ENCODE assay signal across 1 cellular context in the genomic region with DNA sequence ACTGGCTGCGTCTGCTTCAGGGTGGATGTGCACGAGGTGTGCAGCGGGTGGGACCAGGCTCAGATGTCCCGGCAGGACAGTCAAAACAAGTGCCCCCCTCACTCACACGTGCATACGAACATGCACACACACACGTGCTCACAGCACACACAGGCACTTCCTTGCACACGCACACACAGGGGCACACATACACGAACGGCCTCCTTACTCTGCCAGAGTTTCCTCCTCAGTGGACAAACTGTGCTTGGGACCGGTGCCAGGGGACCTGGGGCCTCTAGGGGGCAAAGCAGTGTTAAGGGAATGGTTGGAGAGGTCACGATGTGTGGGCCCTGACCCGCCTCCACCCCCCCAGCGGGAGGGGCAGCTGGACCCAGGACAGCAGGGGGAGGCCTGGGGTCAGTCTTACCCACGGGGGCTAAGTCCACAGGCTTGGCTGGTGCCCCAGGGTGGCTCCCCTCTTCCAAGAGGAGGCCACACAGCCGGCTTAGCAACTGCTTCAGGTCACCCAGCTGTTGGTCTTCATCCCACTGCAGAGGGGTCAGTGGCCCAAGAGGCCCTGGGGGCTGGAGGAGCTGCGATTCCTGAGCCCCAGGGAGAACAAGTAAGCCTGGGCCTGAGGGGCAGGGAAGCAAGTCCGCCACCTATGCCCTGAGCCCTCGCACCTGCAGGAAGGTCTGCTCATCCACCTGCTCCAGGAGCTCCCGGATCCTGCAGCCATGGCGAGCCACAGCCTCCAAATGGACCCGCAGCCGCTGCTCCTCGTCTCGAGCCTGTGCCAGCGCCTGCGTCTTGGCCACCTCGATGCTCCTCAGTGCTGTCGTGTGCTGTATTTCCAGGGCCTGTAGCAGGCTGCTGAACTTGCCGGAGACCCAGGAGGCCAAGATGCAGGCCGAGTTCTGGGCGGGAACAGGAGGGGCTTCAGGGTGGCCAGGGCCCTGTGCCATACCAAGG.
TF ChIP-seq lines count a peak whose summit lies in the region.

No MANE protein-coding gene starts in this region.

TF ChIP-seq in HepG2, 621 proteins besides CTCF, POLR2A, EP300 and RAD21 (continues in another document):
- TF ChIP-seq MXD4 (CRISPR knock-in tag; IDR thresholded peaks at IDR 0.05) (peak; percentile 73), ZNF17 (CRISPR knock-in tag; IDR thresholded peaks at IDR 0.05) (no peak), NR2F1 (CRISPR knock-in tag; IDR thresholded peaks at IDR 0.05) (peak; percentile 56 to 93; a peak in 3 of 4 replicates), ZKSCAN8 (CRISPR knock-in tag; IDR thresholded peaks at IDR 0.05; ENCODE audit: borderline replicate concordance) (peak; percentile 5; the same call in 1 of the 2 replicates), ZNF432 (CRISPR knock-in tag; IDR thresholded peaks at IDR 0.05; ENCODE audit: borderline replicate concordance) (no peak; the same call in 1 of the 2 replicates), ZNF839 (CRISPR knock-in tag; IDR thresholded peaks at IDR 0.05; ENCODE audit: borderline replicate concordance) (no peak; the same call in 1 of the 2 replicates), ELF1 (CRISPR knock-in tag; IDR thresholded peaks at IDR 0.05) (peak; percentile 39; the same call in 1 of the 2 replicates), ZNF607 (CRISPR knock-in tag; IDR thresholded peaks at IDR 0.05; ENCODE audit: borderline replicate concordance) (no peak), FOSL2 (CRISPR knock-in tag; IDR thresholded peaks at IDR 0.05) (peak; percentile 12), ZFP41 (CRISPR knock-in tag; IDR thresholded peaks at IDR 0.05; ENCODE audit: borderline replicate concordance) (no peak), AHR (CRISPR knock-in tag; IDR thresholded peaks at IDR 0.05) (0 out of 2 replicates have a peak, but pooled peaks have one; percentile 62), ISL2 (CRISPR knock-in tag; IDR thresholded peaks at IDR 0.05) (peak; percentile 88), ZNF549 (CRISPR knock-in tag; IDR thresholded peaks at IDR 0.05) (no peak), SRF (IDR thresholded peaks at IDR 0.05; ENCODE audit: low read depth, low read length) (no peak), MZF1 (CRISPR knock-in tag; IDR thresholded peaks at IDR 0.05; ENCODE audit: borderline replicate concordance) (0 out of 2 replicates have a peak, but pooled peaks have one; percentile 20), HMGA1 (CRISPR knock-in tag; conservative IDR thresholded peaks at IDR 0.05) (no peak), ZNF331 (CRISPR knock-in tag; IDR thresholded peaks at IDR 0.05) (peak; percentile 83), ZNF746 (CRISPR knock-in tag; IDR thresholded peaks at IDR 0.05) (peak; percentile 78; the same call in 1 of the 2 replicates), RFXANK (CRISPR knock-in tag; IDR thresholded peaks at IDR 0.05) (no peak), ESRRA (CRISPR knock-in tag; IDR thresholded peaks at IDR 0.05; ENCODE audit: low read depth) (peak; percentile 85), SAP130 (CRISPR knock-in tag; IDR thresholded peaks at IDR 0.05; ENCODE audit: low read depth) (peak; percentile 80), ZKSCAN1 (IDR thresholded peaks at IDR 0.05; ENCODE audit: low read length) (no peak), MEIS2 (CRISPR knock-in tag; IDR thresholded peaks at IDR 0.05) (peak; percentile 42; the same call in 1 of the 2 replicates), ZNF615 (CRISPR knock-in tag; IDR thresholded peaks at IDR 0.05; ENCODE audit: borderline replicate concordance) (no peak), SPEN (CRISPR knock-in tag; IDR thresholded peaks at IDR 0.05; ENCODE audit: low read depth) (peak; percentile 78; the same call in 1 of the 2 replicates), ZNF713 (CRISPR knock-in tag; IDR thresholded peaks at IDR 0.05) (no peak), NBN (conservative IDR thresholded peaks at IDR 0.05) (no peak), CENPX (CRISPR knock-in tag; IDR thresholded peaks at IDR 0.05) (no peak), NR2F2 (IDR thresholded peaks at IDR 0.05; ENCODE audit: borderline replicate concordance, low read depth) (peak; percentile 89), HNRNPH1 (optimal IDR thresholded peaks at IDR 0.05; ENCODE audit: low read depth, low read length) (no peak), ZNF777 (CRISPR knock-in tag; IDR thresholded peaks at IDR 0.05) (no peak; the same call in none of the 2 replicates), GABPB1 (CRISPR knock-in tag; IDR thresholded peaks at IDR 0.05) (peak; percentile 59), SKI (IDR thresholded peaks at IDR 0.05; ENCODE audit: partially characterized antibody) (no peak)
- TF ChIP-seq, protein P1, sequence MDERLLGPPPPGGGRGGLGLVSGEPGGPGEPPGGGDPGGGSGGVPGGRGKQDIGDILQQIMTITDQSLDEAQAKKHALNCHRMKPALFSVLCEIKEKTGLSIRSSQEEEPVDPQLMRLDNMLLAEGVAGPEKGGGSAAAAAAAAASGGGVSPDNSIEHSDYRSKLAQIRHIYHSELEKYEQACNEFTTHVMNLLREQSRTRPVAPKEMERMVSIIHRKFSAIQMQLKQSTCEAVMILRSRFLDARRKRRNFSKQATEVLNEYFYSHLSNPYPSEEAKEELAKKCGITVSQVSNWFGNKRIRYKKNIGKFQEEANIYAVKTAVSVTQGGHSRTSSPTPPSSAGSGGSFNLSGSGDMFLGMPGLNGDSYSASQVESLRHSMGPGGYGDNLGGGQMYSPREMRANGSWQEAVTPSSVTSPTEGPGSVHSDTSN (CRISPR knock-in tag; IDR thresholded peaks at IDR 0.05), result no peak
- TF ChIP-seq, protein P2, sequence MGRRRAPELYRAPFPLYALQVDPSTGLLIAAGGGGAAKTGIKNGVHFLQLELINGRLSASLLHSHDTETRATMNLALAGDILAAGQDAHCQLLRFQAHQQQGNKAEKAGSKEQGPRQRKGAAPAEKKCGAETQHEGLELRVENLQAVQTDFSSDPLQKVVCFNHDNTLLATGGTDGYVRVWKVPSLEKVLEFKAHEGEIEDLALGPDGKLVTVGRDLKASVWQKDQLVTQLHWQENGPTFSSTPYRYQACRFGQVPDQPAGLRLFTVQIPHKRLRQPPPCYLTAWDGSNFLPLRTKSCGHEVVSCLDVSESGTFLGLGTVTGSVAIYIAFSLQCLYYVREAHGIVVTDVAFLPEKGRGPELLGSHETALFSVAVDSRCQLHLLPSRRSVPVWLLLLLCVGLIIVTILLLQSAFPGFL (CRISPR knock-in tag; IDR thresholded peaks at IDR 0.05), result no peak
- TF ChIP-seq, protein P3, sequence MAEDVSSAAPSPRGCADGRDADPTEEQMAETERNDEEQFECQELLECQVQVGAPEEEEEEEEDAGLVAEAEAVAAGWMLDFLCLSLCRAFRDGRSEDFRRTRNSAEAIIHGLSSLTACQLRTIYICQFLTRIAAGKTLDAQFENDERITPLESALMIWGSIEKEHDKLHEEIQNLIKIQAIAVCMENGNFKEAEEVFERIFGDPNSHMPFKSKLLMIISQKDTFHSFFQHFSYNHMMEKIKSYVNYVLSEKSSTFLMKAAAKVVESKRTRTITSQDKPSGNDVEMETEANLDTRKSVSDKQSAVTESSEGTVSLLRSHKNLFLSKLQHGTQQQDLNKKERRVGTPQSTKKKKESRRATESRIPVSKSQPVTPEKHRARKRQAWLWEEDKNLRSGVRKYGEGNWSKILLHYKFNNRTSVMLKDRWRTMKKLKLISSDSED (CRISPR knock-in tag; IDR thresholded peaks at IDR 0.05), result no peak
- TF ChIP-seq, protein P4, sequence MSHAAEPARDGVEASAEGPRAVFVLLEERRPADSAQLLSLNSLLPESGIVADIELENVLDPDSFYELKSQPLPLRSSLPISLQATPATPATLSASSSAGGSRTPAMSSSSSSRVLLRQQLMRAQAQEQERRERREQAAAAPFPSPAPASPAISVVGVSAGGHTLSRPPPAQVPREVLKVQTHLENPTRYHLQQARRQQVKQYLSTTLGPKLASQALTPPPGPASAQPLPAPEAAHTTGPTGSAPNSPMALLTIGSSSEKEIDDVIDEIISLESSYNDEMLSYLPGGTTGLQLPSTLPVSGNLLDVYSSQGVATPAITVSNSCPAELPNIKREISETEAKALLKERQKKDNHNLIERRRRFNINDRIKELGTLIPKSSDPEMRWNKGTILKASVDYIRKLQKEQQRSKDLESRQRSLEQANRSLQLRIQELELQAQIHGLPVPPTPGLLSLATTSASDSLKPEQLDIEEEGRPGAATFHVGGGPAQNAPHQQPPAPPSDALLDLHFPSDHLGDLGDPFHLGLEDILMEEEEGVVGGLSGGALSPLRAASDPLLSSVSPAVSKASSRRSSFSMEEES (CRISPR knock-in tag; IDR thresholded peaks at IDR 0.05), result peak; percentile 56; the same call in 1 of the 2 replicates
- TF ChIP-seq, protein P5, sequence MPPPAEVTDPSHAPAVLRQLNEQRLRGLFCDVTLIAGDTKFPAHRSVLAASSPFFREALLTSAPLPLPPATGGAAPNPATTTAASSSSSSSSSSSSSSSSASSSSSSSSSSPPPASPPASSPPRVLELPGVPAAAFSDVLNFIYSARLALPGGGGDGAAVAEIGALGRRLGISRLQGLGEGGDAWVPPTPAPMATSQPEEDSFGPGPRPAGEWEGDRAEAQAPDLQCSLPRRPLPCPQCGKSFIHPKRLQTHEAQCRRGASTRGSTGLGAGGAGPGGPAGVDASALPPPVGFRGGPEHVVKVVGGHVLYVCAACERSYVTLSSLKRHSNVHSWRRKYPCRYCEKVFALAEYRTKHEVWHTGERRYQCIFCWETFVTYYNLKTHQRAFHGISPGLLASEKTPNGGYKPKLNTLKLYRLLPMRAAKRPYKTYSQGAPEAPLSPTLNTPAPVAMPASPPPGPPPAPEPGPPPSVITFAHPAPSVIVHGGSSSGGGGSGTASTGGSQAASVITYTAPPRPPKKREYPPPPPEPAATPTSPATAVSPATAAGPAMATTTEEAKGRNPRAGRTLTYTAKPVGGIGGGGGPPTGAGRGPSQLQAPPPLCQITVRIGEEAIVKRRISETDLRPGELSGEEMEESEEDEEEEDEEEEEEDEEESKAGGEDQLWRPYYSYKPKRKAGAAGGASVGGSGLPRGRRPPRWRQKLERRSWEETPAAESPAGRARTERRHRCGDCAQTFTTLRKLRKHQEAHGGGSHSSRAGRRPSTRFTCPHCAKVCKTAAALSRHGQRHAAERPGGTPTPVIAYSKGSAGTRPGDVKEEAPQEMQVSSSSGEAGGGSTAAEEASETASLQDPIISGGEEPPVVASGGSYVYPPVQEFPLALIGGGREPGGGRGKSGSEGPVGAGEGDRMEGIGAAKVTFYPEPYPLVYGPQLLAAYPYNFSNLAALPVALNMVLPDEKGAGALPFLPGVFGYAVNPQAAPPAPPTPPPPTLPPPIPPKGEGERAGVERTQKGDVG (CRISPR knock-in tag; IDR thresholded peaks at IDR 0.05; ENCODE audit: borderline replicate concordance), result peak; percentile 97; the same call in 1 of the 2 replicates
- TF ChIP-seq, protein P6, sequence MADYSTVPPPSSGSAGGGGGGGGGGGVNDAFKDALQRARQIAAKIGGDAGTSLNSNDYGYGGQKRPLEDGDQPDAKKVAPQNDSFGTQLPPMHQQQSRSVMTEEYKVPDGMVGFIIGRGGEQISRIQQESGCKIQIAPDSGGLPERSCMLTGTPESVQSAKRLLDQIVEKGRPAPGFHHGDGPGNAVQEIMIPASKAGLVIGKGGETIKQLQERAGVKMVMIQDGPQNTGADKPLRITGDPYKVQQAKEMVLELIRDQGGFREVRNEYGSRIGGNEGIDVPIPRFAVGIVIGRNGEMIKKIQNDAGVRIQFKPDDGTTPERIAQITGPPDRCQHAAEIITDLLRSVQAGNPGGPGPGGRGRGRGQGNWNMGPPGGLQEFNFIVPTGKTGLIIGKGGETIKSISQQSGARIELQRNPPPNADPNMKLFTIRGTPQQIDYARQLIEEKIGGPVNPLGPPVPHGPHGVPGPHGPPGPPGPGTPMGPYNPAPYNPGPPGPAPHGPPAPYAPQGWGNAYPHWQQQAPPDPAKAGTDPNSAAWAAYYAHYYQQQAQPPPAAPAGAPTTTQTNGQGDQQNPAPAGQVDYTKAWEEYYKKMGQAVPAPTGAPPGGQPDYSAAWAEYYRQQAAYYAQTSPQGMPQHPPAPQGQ (CRISPR knock-in tag; IDR thresholded peaks at IDR 0.05; ENCODE audit: borderline replicate concordance), result 0 out of 2 replicates have a peak, but pooled peaks have one; percentile 47
- TF ChIP-seq, protein P7, sequence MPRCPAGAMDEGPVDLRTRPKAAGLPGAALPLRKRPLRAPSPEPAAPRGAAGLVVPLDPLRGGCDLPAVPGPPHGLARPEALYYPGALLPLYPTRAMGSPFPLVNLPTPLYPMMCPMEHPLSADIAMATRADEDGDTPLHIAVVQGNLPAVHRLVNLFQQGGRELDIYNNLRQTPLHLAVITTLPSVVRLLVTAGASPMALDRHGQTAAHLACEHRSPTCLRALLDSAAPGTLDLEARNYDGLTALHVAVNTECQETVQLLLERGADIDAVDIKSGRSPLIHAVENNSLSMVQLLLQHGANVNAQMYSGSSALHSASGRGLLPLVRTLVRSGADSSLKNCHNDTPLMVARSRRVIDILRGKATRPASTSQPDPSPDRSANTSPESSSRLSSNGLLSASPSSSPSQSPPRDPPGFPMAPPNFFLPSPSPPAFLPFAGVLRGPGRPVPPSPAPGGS (CRISPR knock-in tag; IDR thresholded peaks at IDR 0.05), result no peak
- TF ChIP-seq, protein P8, sequence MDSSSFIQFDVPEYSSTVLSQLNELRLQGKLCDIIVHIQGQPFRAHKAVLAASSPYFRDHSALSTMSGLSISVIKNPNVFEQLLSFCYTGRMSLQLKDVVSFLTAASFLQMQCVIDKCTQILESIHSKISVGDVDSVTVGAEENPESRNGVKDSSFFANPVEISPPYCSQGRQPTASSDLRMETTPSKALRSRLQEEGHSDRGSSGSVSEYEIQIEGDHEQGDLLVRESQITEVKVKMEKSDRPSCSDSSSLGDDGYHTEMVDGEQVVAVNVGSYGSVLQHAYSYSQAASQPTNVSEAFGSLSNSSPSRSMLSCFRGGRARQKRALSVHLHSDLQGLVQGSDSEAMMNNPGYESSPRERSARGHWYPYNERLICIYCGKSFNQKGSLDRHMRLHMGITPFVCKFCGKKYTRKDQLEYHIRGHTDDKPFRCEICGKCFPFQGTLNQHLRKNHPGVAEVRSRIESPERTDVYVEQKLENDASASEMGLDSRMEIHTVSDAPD (CRISPR knock-in tag; IDR thresholded peaks at IDR 0.05), result 0 out of 2 replicates have a peak, but pooled peaks have one; percentile 80
- TF ChIP-seq, protein P9, sequence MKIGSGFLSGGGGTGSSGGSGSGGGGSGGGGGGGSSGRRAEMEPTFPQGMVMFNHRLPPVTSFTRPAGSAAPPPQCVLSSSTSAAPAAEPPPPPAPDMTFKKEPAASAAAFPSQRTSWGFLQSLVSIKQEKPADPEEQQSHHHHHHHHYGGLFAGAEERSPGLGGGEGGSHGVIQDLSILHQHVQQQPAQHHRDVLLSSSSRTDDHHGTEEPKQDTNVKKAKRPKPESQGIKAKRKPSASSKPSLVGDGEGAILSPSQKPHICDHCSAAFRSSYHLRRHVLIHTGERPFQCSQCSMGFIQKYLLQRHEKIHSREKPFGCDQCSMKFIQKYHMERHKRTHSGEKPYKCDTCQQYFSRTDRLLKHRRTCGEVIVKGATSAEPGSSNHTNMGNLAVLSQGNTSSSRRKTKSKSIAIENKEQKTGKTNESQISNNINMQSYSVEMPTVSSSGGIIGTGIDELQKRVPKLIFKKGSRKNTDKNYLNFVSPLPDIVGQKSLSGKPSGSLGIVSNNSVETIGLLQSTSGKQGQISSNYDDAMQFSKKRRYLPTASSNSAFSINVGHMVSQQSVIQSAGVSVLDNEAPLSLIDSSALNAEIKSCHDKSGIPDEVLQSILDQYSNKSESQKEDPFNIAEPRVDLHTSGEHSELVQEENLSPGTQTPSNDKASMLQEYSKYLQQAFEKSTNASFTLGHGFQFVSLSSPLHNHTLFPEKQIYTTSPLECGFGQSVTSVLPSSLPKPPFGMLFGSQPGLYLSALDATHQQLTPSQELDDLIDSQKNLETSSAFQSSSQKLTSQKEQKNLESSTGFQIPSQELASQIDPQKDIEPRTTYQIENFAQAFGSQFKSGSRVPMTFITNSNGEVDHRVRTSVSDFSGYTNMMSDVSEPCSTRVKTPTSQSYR (CRISPR knock-in tag; IDR thresholded peaks at IDR 0.05; ENCODE audit: borderline replicate concordance), result peak; percentile 72; the same call in 1 of the 2 replicates
- TF ChIP-seq, protein P10, sequence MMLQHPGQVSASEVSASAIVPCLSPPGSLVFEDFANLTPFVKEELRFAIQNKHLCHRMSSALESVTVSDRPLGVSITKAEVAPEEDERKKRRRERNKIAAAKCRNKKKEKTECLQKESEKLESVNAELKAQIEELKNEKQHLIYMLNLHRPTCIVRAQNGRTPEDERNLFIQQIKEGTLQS (CRISPR knock-in tag; IDR thresholded peaks at IDR 0.05), result no peak
